In genomic region chr9:1050125-1050895, GRCh38 we compare ENCODE assay signal across 9 cellular contexts. TPM values are rescaled to one million over a fixed set of nuclear protein-coding genes. Genes with fewer than 3 reads are reported as not detected.
DNase-seq lines count a peak whose midpoint lies in the region; ATAC-seq, FAIRE-seq and TF ChIP-seq lines count a peak whose summit lies in the region.
"Had no signal": no experiment of that assay in that cellular context is flagged by ENCODE, and none has a peak within 500 bp of the region (broad histone marks: within the 10 kb centered on the region; RNA-seq: fewer than 3 reads in every experiment).

DMRT2 (plus strand) TSS chr9:1050357; CDS start chr9:1051614, 1,257 bp downstream.

- peaks cover 27% of the 10 kb centered on the region for H3K4me1 Mint-ChIP-seq in activated T-helper 1 cell treated with anti-CD3 and anti-CD28 coated beads, Interleukin-12 subunit alpha, Interleukin-12 subunit beta, Interleukin-2, Interleukin-4 antibody, amounts not matched to agents 30 ng/mL and 10 ng/mL and 1 ng/mL, durations not matched to agents 14 hours and 24 hours and 36 hours (ENCODE audit: low read depth)
- peaks cover 51% of the 10 kb centered on the region for H3K4me1 Mint-ChIP-seq in nephron

- H3K9me3 Mint-ChIP-seq in activated T-helper 1 cell treated with anti-CD3 and anti-CD28 coated beads, Interleukin-12 subunit alpha, Interleukin-12 subunit beta, Interleukin-2, Interleukin-4 antibody, amounts not matched to agents 30 ng/mL and 10 ng/mL and 1 ng/mL, durations not matched to agents 14 hours and 24 hours and 36 hours = no peaks in the 10 kb centered on the region
- H3K9me3 Mint-ChIP-seq in nephron = peaks cover 9% of the 10 kb centered on the region

- peak; percentile 84 for ATAC-seq in GM19351 (IDR thresholded peaks at IDR 0.05; ENCODE audit: unreplicated experiment)
- ATAC-seq in GM21619 (IDR thresholded peaks at IDR 0.05; ENCODE audit: unreplicated experiment) = no peak

- no peaks in the 10 kb centered on the region for H3K4me1 ChIP-seq in BE2C

- TF ChIP-seq CTCF in BE2C (IDR thresholded peaks at IDR 0.05; ENCODE audit: low read depth, low read length) (no peak), nephron (IDR thresholded peaks at IDR 0.05; ENCODE audit: unreplicated experiment in 3 of 3) (peak in 1 of 3 experiments; percentile 18)

- peaks cover 6% of the 10 kb centered on the region for H3K36me3 Mint-ChIP-seq in activated T-helper 1 cell treated with anti-CD3 and anti-CD28 coated beads, Interleukin-12 subunit alpha, Interleukin-12 subunit beta, Interleukin-2, Interleukin-4 antibody, amounts not matched to agents 30 ng/mL and 10 ng/mL and 1 ng/mL, durations not matched to agents 14 hours and 24 hours and 36 hours (ENCODE audit: low read depth)
- peaks cover 3% of the 10 kb centered on the region for H3K36me3 Mint-ChIP-seq in nephron (ENCODE audit: low read depth)

- intact Hi-C loops in activated T-helper 1 cell treated with anti-CD3 and anti-CD28 coated beads, Interleukin-12 subunit alpha, Interleukin-12 subunit beta, Interleukin-2, Interleukin-4 antibody, amounts not matched to agents 30 ng/mL and 10 ng/mL and 1 ng/mL, durations not matched to agents 14 hours and 24 hours and 36 hours (cut with micrococcal nuclease) = loop anchor here (5.0 kb wide), 2 partner anchors 352 to 938 kb away; no protein-coding TSS in a partner anchor

- H3K4me3 Mint-ChIP-seq in activated T-helper 1 cell treated with anti-CD3 and anti-CD28 coated beads, Interleukin-12 subunit alpha, Interleukin-12 subunit beta, Interleukin-2, Interleukin-4 antibody, amounts not matched to agents 30 ng/mL and 10 ng/mL and 1 ng/mL, durations not matched to agents 14 hours and 24 hours and 36 hours = peak within 1 kb of the TSS; percentile 59
- peak within 1 kb of the TSS; percentile 71 to 83 (median 76) for H3K4me3 Mint-ChIP-seq in nephron

- FAIRE-seq in frontal cortex (lab: Jason Lieb, UNC) = no peak

- H3K27me3 Mint-ChIP-seq in activated T-helper 1 cell treated with anti-CD3 and anti-CD28 coated beads, Interleukin-12 subunit alpha, Interleukin-12 subunit beta, Interleukin-2, Interleukin-4 antibody, amounts not matched to agents 30 ng/mL and 10 ng/mL and 1 ng/mL, durations not matched to agents 14 hours and 24 hours and 36 hours (ENCODE audit: insufficient read depth) = peaks cover 87% of the 10 kb centered on the region
- peaks cover 96% of the 10 kb centered on the region for H3K27me3 Mint-ChIP-seq in nephron (ENCODE audit: low read depth)

- H3K9me3 ChIP-seq in BE2C = no peaks in the 10 kb centered on the region

- H3K27ac Mint-ChIP-seq in activated T-helper 1 cell treated with anti-CD3 and anti-CD28 coated beads, Interleukin-12 subunit alpha, Interleukin-12 subunit beta, Interleukin-2, Interleukin-4 antibody, amounts not matched to agents 30 ng/mL and 10 ng/mL and 1 ng/mL, durations not matched to agents 14 hours and 24 hours and 36 hours = peak within 1 kb of the TSS; percentile 79
- peak within 1 kb of the TSS in 2 of 3 experiments; percentile 53 to 67 for H3K27ac Mint-ChIP-seq in nephron

- no peaks in the 10 kb centered on the region for H3K36me3 ChIP-seq in BE2C

- peaks cover 53% of the 10 kb centered on the region for H3K27me3 ChIP-seq in BE2C

- peak; percentile 80 for DNase-seq in BE2C
- peak; percentile 89 for DNase-seq in NCI-H1048 (lab: John Stamatoyannopoulos, UW)
- peak; percentile 17 for DNase-seq in activated T-helper 1 cell treated with anti-CD3 and anti-CD28 coated beads, Interleukin-12 subunit alpha, Interleukin-12 subunit beta, Interleukin-2, Interleukin-4 antibody, amounts not matched to agents 30 ng/mL and 10 ng/mL and 1 ng/mL, durations not matched to agents 14 hours and 24 hours and 36 hours (ENCODE audit: low spot score)
- DNase-seq in frontal cortex (ENCODE audit: low spot score in 2 of 2) = peak; percentile 73 to 86
- DNase-seq in mesenteric fat pad (ENCODE audit: low spot score) = no peak

- H3K4me3 ChIP-seq in BE2C (ENCODE audit: low read depth, low read length) = no peak within 1 kb of the TSS

RNA-seq across cellular contexts. Expression of gene DMRT2, which starts in this region (rescaled TPM):
- polyA plus RNA-seq in BE2C (2012; ENCODE audit: insufficient read depth, insufficient read length, low read depth) = not detected
- total RNA-seq in activated T-helper 1 cell treated with anti-CD3 and anti-CD28 coated beads, Interleukin-12 subunit alpha, Interleukin-12 subunit beta, Interleukin-2, Interleukin-4 antibody, amounts not matched to agents 30 ng/mL and 10 ng/mL and 1 ng/mL, durations not matched to agents 14 hours and 24 hours and 36 hours = 1.2 and 1.5 TPM in 2 replicates
- total RNA-seq in frontal cortex (not detected), mesenteric fat pad (3.6 TPM)
- total RNA-seq: mononuclear cell had no signal

Comparison
In these comparisons a context has a peak if more than half of its experiments do, and no peak if none do; other contexts are left out.
1. Peak in DNase-seq in frontal cortex; RNA of the gene not detected or under 1 TPM.